ENCODE assay signal across 19 cellular contexts in genomic region chr12:114759635-114760034, GRCh38.
DNase-seq lines count a peak whose midpoint lies in the region; ATAC-seq and TF ChIP-seq lines count a peak whose summit lies in the region.
"Had no signal": no experiment of that assay in that cellular context is flagged by ENCODE, and none has a peak within 500 bp of the region (broad histone marks: within the 10 kb centered on the region; RNA-seq: fewer than 3 reads in every experiment).

No MANE protein-coding gene starts in this region.

- H3K4me3 Mint-ChIP-seq in nephron = no peak overlapping the region
- H3K4me3 Mint-ChIP-seq: CD4-positive, CD25-positive, alpha-beta regulatory T cell; CD8-positive, alpha-beta memory T cell; GM23338; HFFc6; IgD-negative memory B cell had no signal

- peaks cover 33% of the 10 kb centered on the region for H3K4me1 Mint-ChIP-seq in nephron
- H3K4me1 Mint-ChIP-seq: CD8-positive, alpha-beta memory T cell; IgD-negative memory B cell had no signal

- H2AFZ ChIP-seq in PC-3 (ENCODE audit: low read length) (no peak overlapping the region), smooth muscle cell (ENCODE audit: low read depth) (no peak overlapping the region)

- no TSS peak for BruUV-seq in PC-3 (replicated peaks; lab: Mats Ljungman, UMichigan)

- H3F3A ChIP-seq in PC-3 (ENCODE audit: low read length, unreplicated experiment) (peaks cover 3% of the 10 kb centered on the region), smooth muscle cell (ENCODE audit: low read depth) (peaks cover 16% of the 10 kb centered on the region)

- peak overlapping the region in 2 of 3 experiments; percentile 31 to 59 for H3K27ac Mint-ChIP-seq in nephron
- H3K27ac Mint-ChIP-seq: CD4-positive, CD25-positive, alpha-beta regulatory T cell; CD8-positive, alpha-beta memory T cell; GM23338; HFFc6; IgD-negative memory B cell had no signal

- H3K9me3 Mint-ChIP-seq in nephron = no peaks in the 10 kb centered on the region
- H3K9me3 Mint-ChIP-seq: GM23338, HFFc6 had no signal

- H3K79me2 ChIP-seq in PC-3 (ENCODE audit: low read length) (no peaks in the 10 kb centered on the region), smooth muscle cell (ENCODE audit: low read depth) (no peaks in the 10 kb centered on the region)

- intact Hi-C loops in PC-3 (cut with micrococcal nuclease) = no loop called here

- H3K4me2 ChIP-seq in PC-3 (ENCODE audit: low read length) = peak overlapping the region; percentile 75
- H3K4me2 ChIP-seq in smooth muscle cell = no peak overlapping the region
- H3K4me2 ChIP-seq: GM23338 had no signal

- DNase-seq in PC-3 (peak; percentile 79), smooth muscle cell (lab: John Stamatoyannopoulos, UW; ENCODE audit: unreplicated experiment) (no peak), iPS-NIHi7 (ENCODE audit: extremely low spot score) (no peak)
- no peak for DNase-seq in activated CD4-positive, alpha-beta T cell treated with anti-CD3 and anti-CD28 coated beads, Interleukin-2, amount 50 U/mL, for 48 hours
- DNase-seq: ACHN; C1 segment of cervical spinal cord; CD4-positive, CD25-positive, alpha-beta regulatory T cell; CD8-positive, alpha-beta memory T cell; COR-L47; DMS 273 treated with DMSO at 0.1 percent for 48 hours; HCEC 1CT; HFFc6 had no signal

- no peak for TF ChIP-seq CTCF in HEK293 (tag by site-specific recombination; IDR thresholded peaks at IDR 0.05)
- TF ChIP-seq CTCF in PC-3 (conservative IDR thresholded peaks at IDR 0.05; ENCODE audit: low read depth, low read length) = no peak
- TF ChIP-seq CTCF in nephron (IDR thresholded peaks at IDR 0.05; ENCODE audit: unreplicated experiment in 3 of 3) = no peak
- TF ChIP-seq CTCF in smooth muscle cell (IDR thresholded peaks at IDR 0.05; ENCODE audit: borderline replicate concordance, insufficient read depth, poor library complexity, severe bottlenecking) = no peak

- H3K9ac ChIP-seq in PC-3 (ENCODE audit: low read length) = peak overlapping the region; percentile 42
- H3K9ac ChIP-seq in smooth muscle cell (ENCODE audit: low read depth) = no peak overlapping the region

- H3K36me3 ChIP-seq in HEK293 (ENCODE audit: control insufficient read depth in 2 of 2, insufficient read depth in 1 of 2, low read length in 2 of 2) (no peaks in the 10 kb centered on the region), PC-3 (ENCODE audit: low read depth, low read length) (no peaks in the 10 kb centered on the region), smooth muscle cell (ENCODE audit: low read depth) (no peaks in the 10 kb centered on the region)
- H3K36me3 ChIP-seq: BE2C had no signal

- CTCF ChIA-PET in HEK293 (lab: Yijun Ruan, JAX) = no interaction called here
- CTCF ChIA-PET in PC-3 (lab: Charles Lee) = interaction anchor here (0.9 to 1.0 kb wide), 3 partner anchors 9 to 76 kb away, joined by 3 to 7 read pairs (median 4); partner anchors contain the start of gene TBX3

- H3K27me3 Mint-ChIP-seq in nephron (ENCODE audit: low read depth) = peaks cover 14% of the 10 kb centered on the region
- H3K27me3 Mint-ChIP-seq: CD4-positive, CD25-positive, alpha-beta regulatory T cell; CD8-positive, alpha-beta memory T cell had no signal

- WGBS in smooth muscle cell (ENCODE audit: low lambda C conversion rate) = 90% methylated on average over 11 of the region's 11 CpGs

- H3K36me3 Mint-ChIP-seq in nephron (ENCODE audit: low read depth) = no peaks in the 10 kb centered on the region
- H3K36me3 Mint-ChIP-seq: CD4-positive, CD25-positive, alpha-beta regulatory T cell; CD8-positive, alpha-beta memory T cell; IgD-negative memory B cell had no signal

- H3K4me3 ChIP-seq in HEK293 (ENCODE audit: low read depth, low read length) (no peak overlapping the region), PC-3 (ENCODE audit: low read length) (peak overlapping the region; percentile 40; the same call in 1 of the 2 replicates), smooth muscle cell (no peak overlapping the region)
- H3K4me3 ChIP-seq: GM23338 had no signal

- no peaks in the 10 kb centered on the region for H3K9me2 ChIP-seq in PC-3 (replicated peaks; ENCODE audit: low read length)

- H3K27ac ChIP-seq in HEK293 (ENCODE audit: extremely low read depth, low read depth, low read length) (no peak overlapping the region), PC-3 (ENCODE audit: low read length) (peak overlapping the region; percentile 89), smooth muscle cell (ENCODE audit: low read depth) (peak overlapping the region; percentile 71)

- ATAC-seq in PC-3 (peak; percentile 51), HG03521 (IDR thresholded peaks at IDR 0.05; ENCODE audit: unreplicated experiment) (no peak)
- ATAC-seq: GM23338, HepG2 had no signal

- H3K4me1 ChIP-seq in HEK293 (ENCODE audit: control insufficient read depth, insufficient read depth, low read length) = no peaks in the 10 kb centered on the region
- peaks cover 25% of the 10 kb centered on the region for H3K4me1 ChIP-seq in PC-3 (ENCODE audit: insufficient read depth, low read length)
- peaks cover 4% of the 10 kb centered on the region for H3K4me1 ChIP-seq in smooth muscle cell (ENCODE audit: low read depth)
- H3K4me1 ChIP-seq: BE2C had no signal

- POLR2A ChIA-PET in HEK293 (lab: Yijun Ruan, JAX) (interaction anchor here (1.8 kb wide), 1 partner anchor 75 kb away, joined by 6 read pairs; the partner anchor contains the start of gene TBX3), PC-3 (lab: Charles Lee; ENCODE audit: unreplicated experiment) (interaction anchor here (0.6 to 1.5 kb wide), 5 partner anchors 14 to 241 kb away, joined by 3 to 14 read pairs (median 6); partner anchors contain the start of gene TBX3)

- H3K27me3 ChIP-seq in PC-3 (ENCODE audit: low read length) = no peaks in the 10 kb centered on the region
- no peaks in the 10 kb centered on the region for H3K27me3 ChIP-seq in smooth muscle cell (ENCODE audit: low read depth)
- H3K27me3 ChIP-seq: BE2C had no signal

- H4K20me1 ChIP-seq in PC-3 (ENCODE audit: low read length) (no peaks in the 10 kb centered on the region), smooth muscle cell (ENCODE audit: low read depth) (no peaks in the 10 kb centered on the region)

- H3K9me3 ChIP-seq in HEK293 (ENCODE audit: control insufficient read depth, insufficient read depth, low read depth, low read length) = no peaks in the 10 kb centered on the region
- H3K9me3 ChIP-seq in PC-3 (ENCODE audit: low read length) = no peaks in the 10 kb centered on the region
- no peaks in the 10 kb centered on the region for H3K9me3 ChIP-seq in smooth muscle cell (replicated peaks; ENCODE audit: low read depth)
- H3K9me3 ChIP-seq: BE2C had no signal

TF ChIP-seq in HEK293, 187 proteins besides CTCF, POLR2A, EP300 and RAD21:
- TF ChIP-seq ZBTB44 (tag by site-specific recombination; IDR thresholded peaks at IDR 0.05) (no peak), ZNF555 (tag by site-specific recombination; conservative IDR thresholded peaks at IDR 0.05) (no peak), ZNF19 (tag by site-specific recombination; IDR thresholded peaks at IDR 0.05; ENCODE audit: low read depth) (no peak), ZNF157 (tag by site-specific recombination; IDR thresholded peaks at IDR 0.05) (no peak), ZNF600 (tag by site-specific recombination; IDR thresholded peaks at IDR 0.05) (no peak), ZNF660 (tag by site-specific recombination; IDR thresholded peaks at IDR 0.05) (no peak), KLF1 (tag by site-specific recombination; IDR thresholded peaks at IDR 0.05) (peak; percentile 76), KLF7 (tag by site-specific recombination; IDR thresholded peaks at IDR 0.05; ENCODE audit: borderline replicate concordance) (no peak)
TF ChIP-seq in HEK293: peak in this region for 1.
